1 cellular context compared by ENCODE assay signal in genomic region chr12:89494411-89495231, GRCh38.
TF ChIP-seq lines count a peak whose summit lies in the region.

No MANE protein-coding gene starts in this region.

TF ChIP-seq in IMR-90, 13 proteins besides CTCF, POLR2A, EP300 and RAD21:
- no peak for TF ChIP-seq RCOR1 (IDR thresholded peaks at IDR 0.05; ENCODE audit: insufficient replicate concordance, low read length)
- 0 out of 2 replicates have a peak, but pooled peaks have one; percentile 2 for TF ChIP-seq BHLHE40 (IDR thresholded peaks at IDR 0.05; ENCODE audit: low read depth, low read length)
